In genomic region chr1:208184993-208185703, GRCh38 we compare ENCODE assay signal across 11 cellular contexts. TPM values are rescaled to one million over a fixed set of nuclear protein-coding genes. Genes with fewer than 3 reads are reported as not detected.
DNase-seq lines count a peak whose midpoint lies in the region; ATAC-seq and TF ChIP-seq lines count a peak whose summit lies in the region.
"Had no signal": no experiment of that assay in that cellular context is flagged by ENCODE, and none has a peak within 500 bp of the region (broad histone marks: within the 10 kb centered on the region; RNA-seq: fewer than 3 reads in every experiment).

No MANE protein-coding gene starts in this region.

- TF ChIP-seq CTCF in PC-3 (conservative IDR thresholded peaks at IDR 0.05; ENCODE audit: low read depth, low read length) (no peak), chondrocyte (IDR thresholded peaks at IDR 0.05) (no peak), thyroid gland (IDR thresholded peaks at IDR 0.05) (no peak), OCI-LY7 (conservative IDR thresholded peaks at IDR 0.05; ENCODE audit: low read length) (no peak)

- H3K4me3 ChIP-seq in PC-3 (ENCODE audit: low read length) (peak overlapping the region; percentile 10; the same call in 1 of the 2 replicates), mesenchymal stem cell (ENCODE audit: insufficient read depth in 1 of 2, low read depth in 1 of 2, low read length in 2 of 2) (no peak overlapping the region), thyroid gland (replicated peaks in 1 of 3) (no peak overlapping the region), OCI-LY7 (ENCODE audit: low read depth, low read length, poor library complexity, severe bottlenecking) (no peak overlapping the region)

- no peaks in the 10 kb centered on the region for H3K79me2 ChIP-seq in PC-3 (ENCODE audit: low read length)
- no peaks in the 10 kb centered on the region for H3K79me2 ChIP-seq in OCI-LY7 (ENCODE audit: insufficient read depth, low read depth, low read length)

- H4K8ac ChIP-seq in mesenchymal stem cell (ENCODE audit: low read length), result no peak overlapping the region

- intact Hi-C loops in PC-3 (cut with micrococcal nuclease), result loop anchor here (1.0 to 2.0 kb wide), 5 partner anchors 18 to 148 kb away; partner anchors contain the start of gene PLXNA2
- intact Hi-C loops in thyroid gland (cut with DNase I), result loop anchor here (10.0 kb wide), 1 partner anchor 50 kb away; no protein-coding TSS in a partner anchor
- intact Hi-C loops in OCI-LY7 (cut with micrococcal nuclease; ENCODE audit: unreplicated experiment), result no loop called here

- WGBS in mesenchymal stem cell, result 78% methylated on average over 2 of the region's 5 CpGs
- 58 to 59% methylated on average over 5 of the region's 5 CpGs for WGBS in thyroid gland, 2 donors

- peak overlapping the region in 1 of 2 experiments; percentile 64 for H2BK12ac ChIP-seq in mesenchymal stem cell (ENCODE audit: low read length in 2 of 2)

- no peaks in the 10 kb centered on the region for H3K36me3 ChIP-seq in PC-3 (ENCODE audit: low read depth, low read length)
- no peaks in the 10 kb centered on the region for H3K36me3 ChIP-seq in mesenchymal stem cell (ENCODE audit: control insufficient read depth in 1 of 2, insufficient read depth in 2 of 2, low read depth in 1 of 2, low read length in 2 of 2)
- peaks cover 0 to 4% of the 10 kb centered on the region in 2 donors for H3K36me3 ChIP-seq in thyroid gland
- no peaks in the 10 kb centered on the region for H3K36me3 ChIP-seq in OCI-LY7 (ENCODE audit: insufficient read depth, low read length)

- TF ChIP-seq POLR2A in thyroid gland (IDR thresholded peaks at IDR 0.05), result no peak

- H2BK5ac ChIP-seq in mesenchymal stem cell (ENCODE audit: low read depth, low read length, poor library complexity, severe bottlenecking), result no peak overlapping the region

- H3K4me3 Mint-ChIP-seq in chondrocyte (ENCODE audit: unreplicated experiment), result no peak overlapping the region

- no TSS peak for BruUV-seq in PC-3 (replicated peaks; lab: Mats Ljungman, UMichigan)
- BruUV-seq in OCI-LY7 (replicated peaks; lab: Mats Ljungman, UMichigan), result no TSS peak

- H3K4me2 ChIP-seq in PC-3 (ENCODE audit: low read length) (peak overlapping the region; percentile 73), mesenchymal stem cell (ENCODE audit: low read length, poor library complexity, severe bottlenecking) (no peak overlapping the region), OCI-LY7 (ENCODE audit: low read length) (no peak overlapping the region)

- no peaks in the 10 kb centered on the region for H3K79me1 ChIP-seq in mesenchymal stem cell (replicated peaks; ENCODE audit: low read length, poor library complexity, severe bottlenecking)

- peak; percentile 51 for DNase-seq in PC-3
- no peak for DNase-seq in chondrocyte (ENCODE audit: low spot score)
- DNase-seq in mesenchymal stem cell, result peak; percentile 75
- peak in 1 of 2 donors; percentile 28 for DNase-seq in thyroid gland
- no peak for DNase-seq in activated CD4-positive, alpha-beta T cell treated with anti-CD3 and anti-CD28 coated beads for 1 hour
- DNase-seq in OCI-LY7 (ENCODE audit: low spot score), result no peak
- no peak for DNase-seq in hippocampal formation (lab: John Stamatoyannopoulos, UW)
- DNase-seq: activated CD4-positive, alpha-beta T cell treated with anti-CD3 and anti-CD28 coated beads for 4 hours; stimulated activated CD4-positive, alpha-beta T cell treated with anti-CD3 and anti-CD28 coated beads, Interleukin-2, amount 100 ng/mL, for 48 hours; stimulated activated naive CD4-positive, alpha-beta T cell treated with Interleukin-2 at 50 U/mL for 16 hours had no signal

- ATAC-seq in PC-3 (no peak), HG03342 (IDR thresholded peaks at IDR 0.05; ENCODE audit: unreplicated experiment) (no peak)

- peak overlapping the region; percentile 47; the same call in 1 of the 2 replicates for H2AFZ ChIP-seq in PC-3 (ENCODE audit: low read length)
- H2AFZ ChIP-seq in mesenchymal stem cell (ENCODE audit: low read depth, low read length), result no peak overlapping the region
- no peak overlapping the region for H2AFZ ChIP-seq in OCI-LY7 (ENCODE audit: low read length)

- no peaks in the 10 kb centered on the region for H4K20me1 ChIP-seq in PC-3 (ENCODE audit: low read length)
- no peaks in the 10 kb centered on the region for H4K20me1 ChIP-seq in OCI-LY7 (ENCODE audit: insufficient read depth, low read length)

- H2BK15ac ChIP-seq in mesenchymal stem cell (ENCODE audit: low read depth, poor library complexity, severe bottlenecking), result no peak overlapping the region

- peaks cover 80% of the 10 kb centered on the region for H3K4me1 ChIP-seq in PC-3 (ENCODE audit: insufficient read depth, low read length)
- peaks cover 16% of the 10 kb centered on the region for H3K4me1 ChIP-seq in mesenchymal stem cell (ENCODE audit: control insufficient read depth, insufficient read depth, low read depth, low read length)
- H3K4me1 ChIP-seq in thyroid gland, result peaks cover 31 to 61% of the 10 kb centered on the region in 2 donors
- H3K4me1 ChIP-seq in OCI-LY7 (ENCODE audit: insufficient read depth, low read length, poor library complexity, severe bottlenecking), result no peaks in the 10 kb centered on the region

- H3F3A ChIP-seq in PC-3 (ENCODE audit: low read length, unreplicated experiment), result peaks cover 3% of the 10 kb centered on the region

- no peak overlapping the region for H2AK5ac ChIP-seq in mesenchymal stem cell (ENCODE audit: low read length, severe bottlenecking)

- H3K23ac ChIP-seq in mesenchymal stem cell (ENCODE audit: low read length in 2 of 2), result no peak overlapping the region

- H3K14ac ChIP-seq in mesenchymal stem cell (ENCODE audit: low read length in 2 of 2), result no peak overlapping the region

- no peak overlapping the region for H3K18ac ChIP-seq in mesenchymal stem cell (ENCODE audit: low read depth in 1 of 2, low read length in 2 of 2)

- peaks cover 1% of the 10 kb centered on the region for H3K36me3 Mint-ChIP-seq in chondrocyte (ENCODE audit: low read depth)

- no peaks in the 10 kb centered on the region for H3K9me3 Mint-ChIP-seq in chondrocyte (ENCODE audit: low read depth)

- H3K9me2 ChIP-seq in PC-3 (replicated peaks; ENCODE audit: low read length) (no peaks in the 10 kb centered on the region), OCI-LY7 (ENCODE audit: insufficient read depth, low read length) (no peaks in the 10 kb centered on the region)

- H2BK120ac ChIP-seq in mesenchymal stem cell (ENCODE audit: low read depth, low read length), result no peak overlapping the region

- peaks cover 85% of the 10 kb centered on the region for H3K4me1 Mint-ChIP-seq in chondrocyte (ENCODE audit: low read depth)

- peak overlapping the region in 1 of 2 experiments; percentile 1 for H3K4ac ChIP-seq in mesenchymal stem cell (ENCODE audit: low read depth in 1 of 2, low read length in 2 of 2)

- CTCF ChIA-PET in PC-3 (lab: Charles Lee) (interaction anchor here (0.6 to 0.9 kb wide), 3 partner anchors 54 to 59 kb away, joined by 3 to 13 read pairs (median 3); partner anchors contain the start of gene PLXNA2), OCI-LY7 (lab: Charles Lee; ENCODE audit: unreplicated experiment) (no interaction called here)

- no peaks in the 10 kb centered on the region for H3K9me3 ChIP-seq in PC-3 (ENCODE audit: low read length)
- no peaks in the 10 kb centered on the region for H3K9me3 ChIP-seq in mesenchymal stem cell (ENCODE audit: control insufficient read depth, low read length)
- no peaks in the 10 kb centered on the region for H3K9me3 ChIP-seq in thyroid gland
- H3K9me3 ChIP-seq in OCI-LY7 (ENCODE audit: low read length), result no peaks in the 10 kb centered on the region

- POLR2A ChIA-PET in PC-3 (lab: Charles Lee; ENCODE audit: unreplicated experiment), result interaction anchor here (0.9 to 1.4 kb wide), 2 partner anchors 18 to 59 kb away, joined by 14 to 17 read pairs; partner anchors contain the start of gene PLXNA2
- POLR2A ChIA-PET in OCI-LY7 (lab: Charles Lee), result interaction anchor here (0.6 to 0.9 kb wide), 4 partner anchors 8 to 259 kb away, joined by 3 to 7 read pairs (median 4); no protein-coding TSS in a partner anchor

- H3K27me3 ChIP-seq in PC-3 (ENCODE audit: low read length) (no peaks in the 10 kb centered on the region), mesenchymal stem cell (ENCODE audit: control insufficient read depth in 1 of 2, insufficient read depth in 1 of 2, low read length in 2 of 2) (no peaks in the 10 kb centered on the region), thyroid gland (no peaks in the 10 kb centered on the region)

- peak overlapping the region; percentile 91 for H3K27ac ChIP-seq in PC-3 (ENCODE audit: low read length)
- H3K27ac ChIP-seq in mesenchymal stem cell (ENCODE audit: low read length, poor library complexity, severe bottlenecking), result no peak overlapping the region
- H3K27ac ChIP-seq in thyroid gland, result peak overlapping the region; percentile 40 to 97 (median 85)
- H3K27ac ChIP-seq in OCI-LY7 (ENCODE audit: low read depth, low read length, poor library complexity, severe bottlenecking), result no peak overlapping the region

- H3K27ac Mint-ChIP-seq in chondrocyte (ENCODE audit: unreplicated experiment), result peak overlapping the region; percentile 92

- no peaks in the 10 kb centered on the region for H3K27me3 Mint-ChIP-seq in chondrocyte (ENCODE audit: low read depth)

- peak overlapping the region; percentile 58 for H3K9ac ChIP-seq in PC-3 (ENCODE audit: low read length)
- H3K9ac ChIP-seq in mesenchymal stem cell (ENCODE audit: low read length), result peak overlapping the region; percentile 54

- H4K91ac ChIP-seq in mesenchymal stem cell (ENCODE audit: low read length), result no peak overlapping the region

RNA-seq across cellular contexts. Expression of gene PLXNA2, which starts 59.0 kb away (rescaled TPM):
- total RNA-seq in PC-3 (2014; rRNA removed), result 15.8 and 16.2 TPM in 2 replicates
- total RNA-seq in chondrocyte, result 22.0 to 37.9 TPM (median 24.9 TPM) in 3 replicates
- 4.6 TPM for polyA plus RNA-seq in mesenchymal stem cell (2013, experiment 1 of 2)
- polyA plus RNA-seq in mesenchymal stem cell (2013, experiment 2 of 2), result 4.6 TPM
- 10 to 100 TPM; 12.2 to 45.7 (median 21.8) TPM for total RNA-seq in thyroid gland
- total RNA-seq in OCI-LY7 (2014; rRNA removed; shearing (Covaris generic)), result not detected in 2 replicates
- 0.20 and 0.23 TPM in 2 replicates for total RNA-seq in OCI-LY7 (2022)

Comparison
In these comparisons a context has a peak if more than half of its experiments do, and no peak if none do; other contexts are left out.
1. DNase-seq: peak in PC-3 (single experiment) and mesenchymal stem cell (single experiment); none in chondrocyte (single experiment), activated CD4-positive, alpha-beta T cell treated with anti-CD3 and anti-CD28 coated beads for 1 hour (single experiment), OCI-LY7 (single experiment) and hippocampal formation (0 of 2).
2. H3K27ac ChIP-seq: peak in PC-3 (single experiment) and thyroid gland (3 of 3); none in mesenchymal stem cell (single experiment) and OCI-LY7 (single experiment).
3. RNA of gene PLXNA2, which starts 59.0 kb away (total RNA-seq): 12.2 to 45.7 TPM in thyroid gland, 22.0 to 37.9 TPM in chondrocyte and 15.8 to 16.2 TPM in PC-3; 0.20 to 0.23 TPM in OCI-LY7; every median in the first group is over 10 times any median in the second.